In the genomic region with DNA sequence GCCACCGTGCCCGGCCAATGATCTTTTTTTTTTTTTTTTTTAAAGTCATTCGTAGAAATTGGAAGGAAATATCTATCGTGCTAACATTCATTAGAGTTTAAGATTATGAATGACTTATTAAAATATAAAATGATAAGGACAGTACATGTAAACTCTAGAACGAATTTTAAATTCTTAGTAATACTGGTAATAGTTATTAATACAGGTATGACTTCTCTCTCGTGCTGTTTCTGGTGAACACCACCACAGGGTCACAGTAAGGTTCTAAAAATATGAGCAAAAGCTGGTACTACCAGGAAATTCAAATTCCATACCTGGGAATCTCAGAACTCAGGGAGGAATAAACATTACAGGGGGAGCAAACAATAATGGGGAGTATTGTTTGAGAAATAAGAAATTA, we compare ENCODE assay signal across 18 cellular contexts. TPM values are rescaled to one million over a fixed set of nuclear protein-coding genes. Genes with fewer than 3 reads are reported as not detected.
DNase-seq lines count a peak whose midpoint lies in the region; ATAC-seq and TF ChIP-seq lines count a peak whose summit lies in the region.
"Had no signal": no experiment of that assay in that cellular context is flagged by ENCODE, and none has a peak within 500 bp of the region (broad histone marks: within the 10 kb centered on the region; RNA-seq: fewer than 3 reads in every experiment).

No MANE protein-coding gene starts in this region.

- no peaks in the 10 kb centered on the region for H3K9me3 Mint-ChIP-seq in activated CD4-positive, alpha-beta T cell treated with anti-CD3 and anti-CD28 coated beads for 36 hours (ENCODE audit: low read depth)
- H3K9me3 Mint-ChIP-seq in HFFc6 (no peaks in the 10 kb centered on the region), immature natural killer cell (no peaks in the 10 kb centered on the region)
- H3K9me3 Mint-ChIP-seq in activated naive CD8-positive, alpha-beta T cell treated with anti-CD3 and anti-CD28 coated beads, Interleukin-2, amount 10 ng/mL, durations not matched to agents 7 days and 5 days: no peaks in the 10 kb centered on the region
- H3K9me3 Mint-ChIP-seq in naive thymus-derived CD8-positive, alpha-beta T cell: no peaks in the 10 kb centered on the region

- H3K36me3 Mint-ChIP-seq in activated CD4-positive, alpha-beta T cell treated with anti-CD3 and anti-CD28 coated beads for 36 hours (ENCODE audit: low read depth): peaks cover 11% of the 10 kb centered on the region
- peaks cover 6% of the 10 kb centered on the region; the same call in 1 of the 2 replicates for H3K36me3 Mint-ChIP-seq in HFFc6 (ENCODE audit: low read depth)
- H3K36me3 Mint-ChIP-seq in activated naive CD8-positive, alpha-beta T cell treated with anti-CD3 and anti-CD28 coated beads, Interleukin-2, amount 10 ng/mL, durations not matched to agents 7 days and 5 days: peaks cover 8% of the 10 kb centered on the region
- peaks cover 0 to 13% (median 0%) of the 10 kb centered on the region in 3 donors for H3K36me3 Mint-ChIP-seq in naive thymus-derived CD8-positive, alpha-beta T cell
- H3K36me3 Mint-ChIP-seq in immature natural killer cell: no peaks in the 10 kb centered on the region

- no peak for TF ChIP-seq CTCF in HFFc6 (IDR thresholded peaks at IDR 0.05)

- H3K27me3 Mint-ChIP-seq in activated CD4-positive, alpha-beta T cell treated with anti-CD3 and anti-CD28 coated beads for 36 hours: no peaks in the 10 kb centered on the region
- H3K27me3 Mint-ChIP-seq in HFFc6 (ENCODE audit: insufficient read depth): no peaks in the 10 kb centered on the region
- H3K27me3 Mint-ChIP-seq in activated naive CD8-positive, alpha-beta T cell treated with anti-CD3 and anti-CD28 coated beads, Interleukin-2, amount 10 ng/mL, durations not matched to agents 7 days and 5 days: no peaks in the 10 kb centered on the region
- no peaks in the 10 kb centered on the region for H3K27me3 Mint-ChIP-seq in naive thymus-derived CD8-positive, alpha-beta T cell
- H3K27me3 Mint-ChIP-seq in immature natural killer cell (ENCODE audit: low read depth in 3 of 3): peaks cover 0 to 3% (median 0%) of the 10 kb centered on the region in 3 donors

- DNase-seq in activated CD4-positive, alpha-beta T cell treated with anti-CD3 and anti-CD28 coated beads for 36 hours: no peak
- no peak for DNase-seq in activated CD4-positive, alpha-beta T cell treated with anti-CD3 and anti-CD28 coated beads, Interleukin-2, amount 50 U/mL, for 1 hour
- no peak for DNase-seq in HFFc6
- DNase-seq in activated naive CD8-positive, alpha-beta T cell treated with anti-CD3 and anti-CD28 coated beads, Interleukin-2, amount 10 ng/mL, durations not matched to agents 7 days and 5 days: no peak
- no peak for DNase-seq in naive thymus-derived CD8-positive, alpha-beta T cell
- no peak for DNase-seq in Right ventricle myocardium superior
- DNase-seq in immature natural killer cell: no peak
- DNase-seq: aorta; cortex of kidney; GDM1; KBM-7; left colon; NCI-H1105 treated with DMSO at 0.1 percent for 48 hours; NCI-H2227 treated with DMSO at 0.1 percent for 48 hours; NK-92 treated with Interleukin-12 subunit alpha and Interleukin-12 subunit beta, amount 100 ng/mL, for 24 hours; SHP77; thyroid gland had no signal

- peak overlapping the region; percentile 64 for H3K4me3 Mint-ChIP-seq in activated CD4-positive, alpha-beta T cell treated with anti-CD3 and anti-CD28 coated beads for 36 hours
- H3K4me3 Mint-ChIP-seq in HFFc6 (peak overlapping the region; percentile 76), immature natural killer cell (peak overlapping the region in 2 of 5 donors; percentile 2 to 71)
- peak overlapping the region; percentile 59 for H3K4me3 Mint-ChIP-seq in activated naive CD8-positive, alpha-beta T cell treated with anti-CD3 and anti-CD28 coated beads, Interleukin-2, amount 10 ng/mL, durations not matched to agents 7 days and 5 days
- H3K4me3 Mint-ChIP-seq in naive thymus-derived CD8-positive, alpha-beta T cell: peak overlapping the region in 9 of 10 donors; percentile 57 to 83 (median 71)

- H3K27ac Mint-ChIP-seq in activated CD4-positive, alpha-beta T cell treated with anti-CD3 and anti-CD28 coated beads for 36 hours: peak overlapping the region; percentile 90
- H3K27ac Mint-ChIP-seq in HFFc6: peak overlapping the region; percentile 75
- H3K27ac Mint-ChIP-seq in activated naive CD8-positive, alpha-beta T cell treated with anti-CD3 and anti-CD28 coated beads, Interleukin-2, amount 10 ng/mL, durations not matched to agents 7 days and 5 days: no peak overlapping the region
- peak overlapping the region in 8 of 10 donors; percentile 19 to 86 (median 68) for H3K27ac Mint-ChIP-seq in naive thymus-derived CD8-positive, alpha-beta T cell
- H3K27ac Mint-ChIP-seq in immature natural killer cell: peak overlapping the region in 3 of 6 donors; percentile 12 to 51 (median 36)

- CTCF ChIA-PET in activated CD4-positive, alpha-beta T cell treated with anti-CD3 and anti-CD28 coated beads for 36 hours (lab: Charles Lee): interaction anchor here (1.5 to 3.4 kb wide), 3 partner anchors 22 to 40 kb away, joined by 3 to 30 read pairs (median 14); no protein-coding TSS in a partner anchor

- no peak for ATAC-seq in activated CD4-positive, alpha-beta T cell treated with anti-CD3 and anti-CD28 coated beads for 36 hours
- ATAC-seq in activated naive CD8-positive, alpha-beta T cell treated with anti-CD3 and anti-CD28 coated beads, Interleukin-2, amount 10 ng/mL, durations not matched to agents 7 days and 5 days (ENCODE audit: low read depth): no peak
- ATAC-seq in naive thymus-derived CD8-positive, alpha-beta T cell: no peak
- ATAC-seq in Right ventricle myocardium superior (ENCODE audit: poor library complexity) (no peak), HG03039 (IDR thresholded peaks at IDR 0.05; ENCODE audit: unreplicated experiment) (no peak)
- ATAC-seq: left colon had no signal

- peaks cover 76% of the 10 kb centered on the region for H3K4me1 Mint-ChIP-seq in activated CD4-positive, alpha-beta T cell treated with anti-CD3 and anti-CD28 coated beads for 36 hours
- peaks cover 87% of the 10 kb centered on the region for H3K4me1 Mint-ChIP-seq in HFFc6 (ENCODE audit: low read depth)
- H3K4me1 Mint-ChIP-seq in activated naive CD8-positive, alpha-beta T cell treated with anti-CD3 and anti-CD28 coated beads, Interleukin-2, amount 10 ng/mL, durations not matched to agents 7 days and 5 days: peaks cover 38% of the 10 kb centered on the region
- peaks cover 28 to 87% (median 82%) of the 10 kb centered on the region in 4 donors for H3K4me1 Mint-ChIP-seq in naive thymus-derived CD8-positive, alpha-beta T cell
- peaks cover 64 to 91% of the 10 kb centered on the region in 2 donors for H3K4me1 Mint-ChIP-seq in immature natural killer cell

- intact Hi-C loops in activated CD4-positive, alpha-beta T cell treated with anti-CD3 and anti-CD28 coated beads for 36 hours (cut with DNase I, micrococcal nuclease): no loop called here
- intact Hi-C loops in Right ventricle myocardium superior (cut with DNase I): no loop called here

- POLR2A ChIA-PET in activated CD4-positive, alpha-beta T cell treated with anti-CD3 and anti-CD28 coated beads for 36 hours (lab: Charles Lee): no interaction called here
- POLR2A ChIA-PET in activated naive CD8-positive, alpha-beta T cell treated with anti-CD3 and anti-CD28 coated beads, Interleukin-2, amount 10 ng/mL, durations not matched to agents 7 days and 5 days (lab: Charles Lee): no interaction called here
- POLR2A ChIA-PET in naive thymus-derived CD8-positive, alpha-beta T cell (lab: Charles Lee): interaction anchor here (0.6 kb wide), 1 partner anchor 14 kb away, joined by 3 read pairs; no protein-coding TSS in a partner anchor

RNA-seq across cellular contexts. Expression of a gene that starts 26.2 kb away (rescaled TPM):
- 100 to 1,000 TPM; 127 to 147 TPM for total RNA-seq in activated CD4-positive, alpha-beta T cell treated with anti-CD3 and anti-CD28 coated beads for 36 hours
- 100 to 1,000 TPM in 2 of 6 experiments, 10 to 100 TPM in 4; 79.5 to 106 (median 94.3) TPM for total RNA-seq in HFFc6 (2021; fragmentation: NEBNext Ultra II Directional; extraction: Animal tissue kit (Norgen Biotek cat#: 25700))
- 100 to 1,000 TPM; 201 to 204 TPM for total RNA-seq in activated naive CD8-positive, alpha-beta T cell treated with anti-CD3 and anti-CD28 coated beads, Interleukin-2, amount 10 ng/mL, durations not matched to agents 7 days and 5 days
- 100 to 1,000 TPM; 142 to 158 TPM for total RNA-seq in naive thymus-derived CD8-positive, alpha-beta T cell
- polyA plus RNA-seq in naive thymus-derived CD8-positive, alpha-beta T cell: 10 to 100 TPM; 19.5 to 31.0 (median 26.7) TPM
- 294 TPM for total RNA-seq in Right ventricle myocardium superior
- polyA plus RNA-seq in immature natural killer cell: 10 to 100 TPM in 1 of 3 donors, 1 to 10 TPM in 2; 7.5 to 46.5 (median 8.6) TPM
